9 cellular contexts compared by ENCODE assay signal in genomic region chr10:13219685-13220670, GRCh38. TPM values are rescaled to one million over a fixed set of nuclear protein-coding genes. Genes with fewer than 3 reads are reported as not detected.
DNase-seq lines count a peak whose midpoint lies in the region; ATAC-seq and TF ChIP-seq lines count a peak whose summit lies in the region.
"Had no signal": no experiment of that assay in that cellular context is flagged by ENCODE, and none has a peak within 500 bp of the region (broad histone marks: within the 10 kb centered on the region; RNA-seq: fewer than 3 reads in every experiment).

No MANE protein-coding gene starts in this region.

- no peaks in the 10 kb centered on the region for H3K36me3 Mint-ChIP-seq in CD4-positive, alpha-beta T cell (ENCODE audit: low read depth)
- H3K36me3 Mint-ChIP-seq in activated T-helper 2 cell treated with anti-CD3 and anti-CD28 coated beads, Interferon-gamma antibody, Interleukin-2, Interleukin-4, amounts not matched to agents 10 μg/mL and 5 μg/mL and 100 μg/mL, durations not matched to agents 14 hours and 24 hours and 36 hours (ENCODE audit: low read depth): no peaks in the 10 kb centered on the region

- CTCF ChIA-PET in CD4-positive, alpha-beta T cell (lab: Charles Lee): no interaction called here

- H2AFZ ChIP-seq in GM23248: no peak overlapping the region

- TF ChIP-seq CTCF in BE2C (IDR thresholded peaks at IDR 0.05; ENCODE audit: low read depth, low read length): peak; percentile 46
- TF ChIP-seq CTCF in CD4-positive, alpha-beta T cell (IDR thresholded peaks at IDR 0.05): no peak

- H3K27me3 Mint-ChIP-seq in CD4-positive, alpha-beta T cell: no peaks in the 10 kb centered on the region
- no peaks in the 10 kb centered on the region for H3K27me3 Mint-ChIP-seq in activated T-helper 2 cell treated with anti-CD3 and anti-CD28 coated beads, Interferon-gamma antibody, Interleukin-2, Interleukin-4, amounts not matched to agents 10 μg/mL and 5 μg/mL and 100 μg/mL, durations not matched to agents 14 hours and 24 hours and 36 hours (ENCODE audit: low read depth)

- POLR2A ChIA-PET in CD4-positive, alpha-beta T cell (lab: Charles Lee): no interaction called here

- no peaks in the 10 kb centered on the region for H3K4me1 Mint-ChIP-seq in CD4-positive, alpha-beta T cell (ENCODE audit: low read depth)
- no peaks in the 10 kb centered on the region for H3K4me1 Mint-ChIP-seq in activated T-helper 2 cell treated with anti-CD3 and anti-CD28 coated beads, Interferon-gamma antibody, Interleukin-2, Interleukin-4, amounts not matched to agents 10 μg/mL and 5 μg/mL and 100 μg/mL, durations not matched to agents 14 hours and 24 hours and 36 hours (ENCODE audit: low read depth)

- no peaks in the 10 kb centered on the region for H3K27me3 ChIP-seq in BE2C
- no peaks in the 10 kb centered on the region for H3K27me3 ChIP-seq in GM23248 (replicated peaks; ENCODE audit: insufficient read depth)
- no peaks in the 10 kb centered on the region for H3K27me3 ChIP-seq in CD4-positive, alpha-beta T cell (ENCODE audit: control insufficient read depth, insufficient read depth, low read length)
- H3K27me3 ChIP-seq: ascending aorta had no signal

- no peak overlapping the region for H3K27ac Mint-ChIP-seq in CD4-positive, alpha-beta T cell
- no peak overlapping the region for H3K27ac Mint-ChIP-seq in activated T-helper 2 cell treated with anti-CD3 and anti-CD28 coated beads, Interferon-gamma antibody, Interleukin-2, Interleukin-4, amounts not matched to agents 10 μg/mL and 5 μg/mL and 100 μg/mL, durations not matched to agents 14 hours and 24 hours and 36 hours

- in situ Hi-C loops in GM23248 (cut with MboI): no loop called here

- H3K4me3 Mint-ChIP-seq in CD4-positive, alpha-beta T cell: no peak overlapping the region
- H3K4me3 Mint-ChIP-seq in activated T-helper 2 cell treated with anti-CD3 and anti-CD28 coated beads, Interferon-gamma antibody, Interleukin-2, Interleukin-4, amounts not matched to agents 10 μg/mL and 5 μg/mL and 100 μg/mL, durations not matched to agents 14 hours and 24 hours and 36 hours (ENCODE audit: low read depth): no peak overlapping the region

- H3K9me3 ChIP-seq in BE2C: no peaks in the 10 kb centered on the region
- no peaks in the 10 kb centered on the region for H3K9me3 ChIP-seq in GM23248 (ENCODE audit: low read depth)
- no peaks in the 10 kb centered on the region for H3K9me3 ChIP-seq in CD4-positive, alpha-beta T cell (ENCODE audit: control insufficient read depth, low read length)
- H3K9me3 ChIP-seq: ascending aorta had no signal

- no peak overlapping the region for H3K9ac ChIP-seq in GM23248

- no peaks in the 10 kb centered on the region for H4K20me1 ChIP-seq in GM23248 (ENCODE audit: insufficient read depth)

- intact Hi-C loops in CD4-positive, alpha-beta T cell (cut with DNase I, micrococcal nuclease): no loop called here
- intact Hi-C loops in activated T-helper 2 cell treated with anti-CD3 and anti-CD28 coated beads, Interferon-gamma antibody, Interleukin-2, Interleukin-4, amounts not matched to agents 10 μg/mL and 5 μg/mL and 100 μg/mL, durations not matched to agents 14 hours and 24 hours and 36 hours (cut with micrococcal nuclease): no loop called here

- H3K4me1 ChIP-seq in BE2C (no peaks in the 10 kb centered on the region), GM23248 (ENCODE audit: insufficient read depth) (no peaks in the 10 kb centered on the region)
- H3K4me1 ChIP-seq: ascending aorta had no signal

- H3K27ac ChIP-seq in GM23248: no peak overlapping the region
- H3K27ac ChIP-seq in CD4-positive, alpha-beta T cell (ENCODE audit: low read depth, low read length): no peak overlapping the region
- H3K27ac ChIP-seq: ascending aorta had no signal

- no peak overlapping the region for H3K4me2 ChIP-seq in GM23248 (ENCODE audit: unreplicated experiment)

- WGBS in GM23248 (ENCODE audit: low coverage in 1 of 2, low lambda C conversion rate in 2 of 2, missing lambda C conversion rate in 2 of 2), 2 experiments: 46 to 47% methylated on average over 12 of the region's 12 CpGs

- no peak overlapping the region for H3K4me3 ChIP-seq in BE2C (ENCODE audit: low read depth, low read length)
- no peak overlapping the region for H3K4me3 ChIP-seq in GM23248
- H3K4me3 ChIP-seq: ascending aorta had no signal

- H3K9me3 Mint-ChIP-seq in CD4-positive, alpha-beta T cell: no peaks in the 10 kb centered on the region
- H3K9me3 Mint-ChIP-seq in activated T-helper 2 cell treated with anti-CD3 and anti-CD28 coated beads, Interferon-gamma antibody, Interleukin-2, Interleukin-4, amounts not matched to agents 10 μg/mL and 5 μg/mL and 100 μg/mL, durations not matched to agents 14 hours and 24 hours and 36 hours: no peaks in the 10 kb centered on the region

- no peak for ATAC-seq in CD4-positive, alpha-beta T cell (ENCODE audit: poor library complexity)
- ATAC-seq in HG02973 (IDR thresholded peaks at IDR 0.05; ENCODE audit: unreplicated experiment) (no peak), HG03432 (IDR thresholded peaks at IDR 0.05; ENCODE audit: unreplicated experiment) (no peak)

- no peaks in the 10 kb centered on the region for H3K9me2 ChIP-seq in GM23248 (ENCODE audit: insufficient read depth)

- DNase-seq in BE2C (peak; percentile 32), GM23248 (peak; percentile 14), RKO (ENCODE audit: low spot score) (peak; percentile 73), islet precursor cell (peak; percentile 74)
- DNase-seq in CD4-positive, alpha-beta T cell: no peak
- no peak for DNase-seq in activated T-helper 2 cell treated with anti-CD3 and anti-CD28 coated beads, Interferon-gamma antibody, Interleukin-2, Interleukin-4, amounts not matched to agents 10 μg/mL and 5 μg/mL and 100 μg/mL, durations not matched to agents 14 hours and 24 hours and 36 hours (ENCODE audit: low spot score)

- H3F3A ChIP-seq in GM23248 (ENCODE audit: insufficient read depth): no peaks in the 10 kb centered on the region

- H3K79me2 ChIP-seq in GM23248 (ENCODE audit: insufficient read depth): no peaks in the 10 kb centered on the region

- H3K36me3 ChIP-seq in BE2C: no peaks in the 10 kb centered on the region
- H3K36me3 ChIP-seq in GM23248 (ENCODE audit: low read depth): no peaks in the 10 kb centered on the region
- H3K36me3 ChIP-seq: ascending aorta had no signal

RNA-seq across cellular contexts. Expression of gene UCMA, which starts 14.2 kb away (rescaled TPM):
- polyA plus RNA-seq in BE2C (2012; ENCODE audit: insufficient read depth, insufficient read length, low read depth): not detected
- not detected in 2 replicates for total RNA-seq in GM23248 (2014; rRNA removed; shearing (Covaris generic))
- polyA plus RNA-seq in GM23248 (2016; fragmentation: Nextera tagmentation; extraction: Ambion mirVana): not detected in 2 replicates
- not detected for total RNA-seq in CD4-positive, alpha-beta T cell
- total RNA-seq in activated T-helper 2 cell treated with anti-CD3 and anti-CD28 coated beads, Interferon-gamma antibody, Interleukin-2, Interleukin-4, amounts not matched to agents 10 μg/mL and 5 μg/mL and 100 μg/mL, durations not matched to agents 14 hours and 24 hours and 36 hours: not detected in 2 replicates
- total RNA-seq: ascending aorta had no signal

RNA-seq across cellular contexts. Expression of gene MCM10, which starts 58.6 kb away (rescaled TPM):
- polyA plus RNA-seq in BE2C (2012; ENCODE audit: insufficient read depth, insufficient read length, low read depth): 3.6 TPM
- total RNA-seq in GM23248 (2014; rRNA removed; shearing (Covaris generic)): 3.4 and 5.2 TPM in 2 replicates
- polyA plus RNA-seq in GM23248 (2016; fragmentation: Nextera tagmentation; extraction: Ambion mirVana): 4.6 and 4.7 TPM in 2 replicates
- under 1 TPM; 0.16 to 0.50 TPM for total RNA-seq in CD4-positive, alpha-beta T cell
- 73.3 and 78.5 TPM in 2 replicates for total RNA-seq in activated T-helper 2 cell treated with anti-CD3 and anti-CD28 coated beads, Interferon-gamma antibody, Interleukin-2, Interleukin-4, amounts not matched to agents 10 μg/mL and 5 μg/mL and 100 μg/mL, durations not matched to agents 14 hours and 24 hours and 36 hours

Comparison
In these comparisons a context has a peak if more than half of its experiments do, and no peak if none do; other contexts are left out.
1. DNase-seq: peak in BE2C (single experiment), GM23248 (single experiment), RKO (single experiment) and islet precursor cell (single experiment); none in CD4-positive, alpha-beta T cell (0 of 10) and activated T-helper 2 cell treated with anti-CD3 and anti-CD28 coated beads, Interferon-gamma antibody, Interleukin-2, Interleukin-4, amounts not matched to agents 10 μg/mL and 5 μg/mL and 100 μg/mL, durations not matched to agents 14 hours and 24 hours and 36 hours (single experiment).
2. RNA of gene MCM10, which starts 58.6 kb away (total RNA-seq): 73.3 to 78.5 TPM in activated T-helper 2 cell treated with anti-CD3 and anti-CD28 coated beads, Interferon-gamma antibody, Interleukin-2, Interleukin-4, amounts not matched to agents 10 μg/mL and 5 μg/mL and 100 μg/mL, durations not matched to agents 14 hours and 24 hours and 36 hours; 3.4 to 5.2 TPM in GM23248 and 0.16 to 0.50 TPM in CD4-positive, alpha-beta T cell; every median in the first group is over 10 times any median in the second.